ENCODE assay signal across 8 cellular contexts in genomic region chr20:6583134-6583738, GRCh38.
DNase-seq lines count a peak whose midpoint lies in the region; ATAC-seq and TF ChIP-seq lines count a peak whose summit lies in the region.
"Had no signal": no experiment of that assay in that cellular context is flagged by ENCODE, and none has a peak within 500 bp of the region (broad histone marks: within the 10 kb centered on the region; RNA-seq: fewer than 3 reads in every experiment).

No MANE protein-coding gene starts in this region.

- H3K36me3 Mint-ChIP-seq in glutamatergic neuron (ENCODE audit: unreplicated experiment): peaks cover 4% of the 10 kb centered on the region
- no peaks in the 10 kb centered on the region for H3K36me3 Mint-ChIP-seq in activated T-cell treated with anti-CD3 and anti-CD28 coated beads, Interleukin-2, amount 50 U/mL, for 4 hours (ENCODE audit: insufficient read depth)
- H3K36me3 Mint-ChIP-seq: activated naive CD8-positive, alpha-beta T cell treated with anti-CD3 and anti-CD28 coated beads, Interleukin-2, amount 10 ng/mL, durations not matched to agents 7 days and 5 days had no signal

- no peaks in the 10 kb centered on the region for H3K9me2 ChIP-seq in SU-DHL-6 (replicated peaks; ENCODE audit: insufficient read depth, low read length)

- DNase-seq in HFF-Myc (ENCODE audit: extremely low read depth, low read depth) (peak; percentile 50), NB4 (ENCODE audit: low read depth) (peak; percentile 92), glutamatergic neuron (peak; percentile 38), putamen (ENCODE audit: low spot score) (peak; percentile 35)
- no peak for DNase-seq in activated T-cell treated with anti-CD3 and anti-CD28 coated beads, Interleukin-2, amount 50 U/mL, for 4 hours
- DNase-seq: activated naive CD8-positive, alpha-beta T cell treated with anti-CD3 and anti-CD28 coated beads, Interleukin-2, amount 10 ng/mL, durations not matched to agents 7 days and 5 days had no signal

- no peak overlapping the region for H3K4me2 ChIP-seq in SU-DHL-6 (ENCODE audit: low read depth, low read length, poor library complexity, severe bottlenecking)

- H3K9me3 Mint-ChIP-seq in glutamatergic neuron (ENCODE audit: unreplicated experiment): no peaks in the 10 kb centered on the region
- H3K9me3 Mint-ChIP-seq in activated T-cell treated with anti-CD3 and anti-CD28 coated beads, Interleukin-2, amount 50 U/mL, for 4 hours: peaks cover 6% of the 10 kb centered on the region

- no peak overlapping the region for H3K4me3 Mint-ChIP-seq in glutamatergic neuron (ENCODE audit: unreplicated experiment)
- no peak overlapping the region for H3K4me3 Mint-ChIP-seq in activated T-cell treated with anti-CD3 and anti-CD28 coated beads, Interleukin-2, amount 50 U/mL, for 4 hours
- H3K4me3 Mint-ChIP-seq: activated naive CD8-positive, alpha-beta T cell treated with anti-CD3 and anti-CD28 coated beads, Interleukin-2, amount 10 ng/mL, durations not matched to agents 7 days and 5 days had no signal

- H3K27me3 ChIP-seq in SU-DHL-6 (ENCODE audit: low read length): no peaks in the 10 kb centered on the region

- H2AFZ ChIP-seq in SU-DHL-6 (ENCODE audit: low read depth, low read length, severe bottlenecking): no peak overlapping the region

- H3K27ac Mint-ChIP-seq in glutamatergic neuron (ENCODE audit: unreplicated experiment): no peak overlapping the region
- H3K27ac Mint-ChIP-seq: activated naive CD8-positive, alpha-beta T cell treated with anti-CD3 and anti-CD28 coated beads, Interleukin-2, amount 10 ng/mL, durations not matched to agents 7 days and 5 days had no signal

- H3K79me2 ChIP-seq in SU-DHL-6 (ENCODE audit: insufficient read depth, low read length): no peaks in the 10 kb centered on the region

- peak; percentile 57; the same call in 1 of the 2 replicates for TF ChIP-seq CTCF in GM12875 (IDR thresholded peaks at IDR 0.05; ENCODE audit: borderline replicate concordance, insufficient read depth, low read depth, low read length)
- TF ChIP-seq CTCF in HFF-Myc (IDR thresholded peaks at IDR 0.05; ENCODE audit: low read depth, low read length, missing control alignments): peak; percentile 63
- TF ChIP-seq CTCF in NB4 (IDR thresholded peaks at IDR 0.05; ENCODE audit: low read depth, low read length): peak; percentile 70
- peak; percentile 55 for TF ChIP-seq CTCF in SU-DHL-6 (IDR thresholded peaks at IDR 0.05; ENCODE audit: insufficient read depth, low read length, poor library complexity, severe bottlenecking)
- TF ChIP-seq CTCF in glutamatergic neuron (IDR thresholded peaks at IDR 0.05; ENCODE audit: partially characterized antibody, unreplicated experiment): peak; percentile 71

- no peak overlapping the region for H3K27ac ChIP-seq in SU-DHL-6 (ENCODE audit: low read depth, low read length)

- no peak overlapping the region for H3K4me3 ChIP-seq in GM12875 (ENCODE audit: low read depth, low read length)
- no peak overlapping the region for H3K4me3 ChIP-seq in HFF-Myc (replicated peaks; ENCODE audit: low read depth, low read length)
- no peak overlapping the region for H3K4me3 ChIP-seq in NB4 (ENCODE audit: low read depth, low read length)
- no peak overlapping the region for H3K4me3 ChIP-seq in SU-DHL-6 (ENCODE audit: insufficient read depth, low read length, poor library complexity, severe bottlenecking)

- H3K27me3 Mint-ChIP-seq in glutamatergic neuron (ENCODE audit: unreplicated experiment): peaks cover 2% of the 10 kb centered on the region
- no peaks in the 10 kb centered on the region for H3K27me3 Mint-ChIP-seq in activated T-cell treated with anti-CD3 and anti-CD28 coated beads, Interleukin-2, amount 50 U/mL, for 4 hours (ENCODE audit: low read depth)
- H3K27me3 Mint-ChIP-seq: activated naive CD8-positive, alpha-beta T cell treated with anti-CD3 and anti-CD28 coated beads, Interleukin-2, amount 10 ng/mL, durations not matched to agents 7 days and 5 days had no signal

- no peaks in the 10 kb centered on the region for H3F3A ChIP-seq in SU-DHL-6 (ENCODE audit: insufficient read depth)

- H3K4me1 Mint-ChIP-seq in glutamatergic neuron (ENCODE audit: low read depth, unreplicated experiment): no peaks in the 10 kb centered on the region
- no peaks in the 10 kb centered on the region for H3K4me1 Mint-ChIP-seq in activated T-cell treated with anti-CD3 and anti-CD28 coated beads, Interleukin-2, amount 50 U/mL, for 4 hours (ENCODE audit: low read depth)
- H3K4me1 Mint-ChIP-seq: activated naive CD8-positive, alpha-beta T cell treated with anti-CD3 and anti-CD28 coated beads, Interleukin-2, amount 10 ng/mL, durations not matched to agents 7 days and 5 days had no signal

- H3K9ac ChIP-seq in SU-DHL-6 (ENCODE audit: low read length): no peak overlapping the region

- no peaks in the 10 kb centered on the region for H3K36me3 ChIP-seq in SU-DHL-6 (ENCODE audit: low read length)

- no peak for TF ChIP-seq POLR2A in NB4 (IDR thresholded peaks at IDR 0.05; ENCODE audit: extremely low read depth, insufficient read length)

- no peak for ATAC-seq in activated T-cell treated with anti-CD3 and anti-CD28 coated beads, Interleukin-2, amount 50 U/mL, for 4 hours

- no peaks in the 10 kb centered on the region for H4K20me1 ChIP-seq in SU-DHL-6 (ENCODE audit: low read depth, low read length)

- H3K9me3 ChIP-seq in SU-DHL-6 (ENCODE audit: insufficient read depth, low read length): no peaks in the 10 kb centered on the region
